ENCODE assay signal across 8 cellular contexts in genomic region chr6:87742106-87742505, GRCh38. TPM values are rescaled to one million over a fixed set of nuclear protein-coding genes. Genes with fewer than 3 reads are reported as not detected.
DNase-seq lines count a peak whose midpoint lies in the region; ATAC-seq and TF ChIP-seq lines count a peak whose summit lies in the region.

No MANE protein-coding gene starts in this region.

- H3K4me1 ChIP-seq in osteoblast (ENCODE audit: insufficient read depth, low read length), result no peaks in the 10 kb centered on the region
- no peaks in the 10 kb centered on the region for H3K4me1 ChIP-seq in sigmoid colon

- H3K4me3 ChIP-seq in osteoblast (ENCODE audit: insufficient read depth, low read length) (no peak overlapping the region), sigmoid colon (no peak overlapping the region)

- TF ChIP-seq EP300 in sigmoid colon (IDR thresholded peaks at IDR 0.05), result no peak

- H3K36me3 ChIP-seq in osteoblast (ENCODE audit: insufficient read depth, low read length), result no peaks in the 10 kb centered on the region
- H3K36me3 ChIP-seq in sigmoid colon, result no peaks in the 10 kb centered on the region

- no peak for TF ChIP-seq CTCF in osteoblast (IDR thresholded peaks at IDR 0.05; ENCODE audit: extremely low read depth, low read depth, low read length)
- TF ChIP-seq CTCF in sigmoid colon (IDR thresholded peaks at IDR 0.05), result no peak

- 52 to 53% methylated on average over 2 of the region's 2 CpGs for WGBS in sigmoid colon, 2 donors

- no peak overlapping the region for H3K27ac ChIP-seq in osteoblast (ENCODE audit: low read depth, low read length)
- no peak overlapping the region for H3K27ac ChIP-seq in sigmoid colon

- peak overlapping the region; percentile 29 for H2AFZ ChIP-seq in osteoblast (ENCODE audit: low read length)

- no peaks in the 10 kb centered on the region for H4K20me1 ChIP-seq in osteoblast (ENCODE audit: insufficient read depth, low read length)

- intact Hi-C loops in sigmoid colon (cut with DNase I), result no loop called here

- no peaks in the 10 kb centered on the region for H3K9me3 ChIP-seq in osteoblast (ENCODE audit: low read depth, low read length)
- H3K9me3 ChIP-seq in sigmoid colon, result no peaks in the 10 kb centered on the region

- ATAC-seq in GM18511 (IDR thresholded peaks at IDR 0.05; ENCODE audit: unreplicated experiment) (peak; percentile 57), HG03097 (IDR thresholded peaks at IDR 0.05; ENCODE audit: low FRiP score, unreplicated experiment) (peak; percentile 72)

- no peak overlapping the region for H3K4me2 ChIP-seq in osteoblast (ENCODE audit: insufficient read depth, low read length)

- H3K27me3 ChIP-seq in osteoblast (ENCODE audit: insufficient read depth, low read length), result peaks cover 3% of the 10 kb centered on the region
- no peaks in the 10 kb centered on the region for H3K27me3 ChIP-seq in sigmoid colon

- H3K79me2 ChIP-seq in osteoblast (ENCODE audit: insufficient read depth, low read length), result no peaks in the 10 kb centered on the region

- DNase-seq in activated CD4-positive, alpha-beta T cell treated with anti-CD3 and anti-CD28 coated beads for 48 hours, result peak; percentile 75
- DNase-seq in osteoblast (ENCODE audit: insufficient read length, low spot score, missing footprints) (no peak), NCI-H2107 (lab: John Stamatoyannopoulos, UW) (no peak), superior temporal gyrus (ENCODE audit: extremely low spot score) (no peak), medulla oblongata (ENCODE audit: extremely low spot score) (no peak), sigmoid colon (no peak)

- TF ChIP-seq POLR2A in sigmoid colon (IDR thresholded peaks at IDR 0.05), result no peak

RNA-seq across cellular contexts. Expression of gene AKIRIN2, which starts 40.1 kb away (rescaled TPM):
- total RNA-seq in osteoblast (15.2 and 18.3 TPM in 2 replicates), sigmoid colon (10 to 100 TPM; 16.6 to 20.8 (median 19.1) TPM)
- 10 to 100 TPM; 17.4 to 40.2 (median 19.4) TPM for polyA plus RNA-seq in sigmoid colon
